8 cellular contexts compared by ENCODE assay signal in the genomic region with DNA sequence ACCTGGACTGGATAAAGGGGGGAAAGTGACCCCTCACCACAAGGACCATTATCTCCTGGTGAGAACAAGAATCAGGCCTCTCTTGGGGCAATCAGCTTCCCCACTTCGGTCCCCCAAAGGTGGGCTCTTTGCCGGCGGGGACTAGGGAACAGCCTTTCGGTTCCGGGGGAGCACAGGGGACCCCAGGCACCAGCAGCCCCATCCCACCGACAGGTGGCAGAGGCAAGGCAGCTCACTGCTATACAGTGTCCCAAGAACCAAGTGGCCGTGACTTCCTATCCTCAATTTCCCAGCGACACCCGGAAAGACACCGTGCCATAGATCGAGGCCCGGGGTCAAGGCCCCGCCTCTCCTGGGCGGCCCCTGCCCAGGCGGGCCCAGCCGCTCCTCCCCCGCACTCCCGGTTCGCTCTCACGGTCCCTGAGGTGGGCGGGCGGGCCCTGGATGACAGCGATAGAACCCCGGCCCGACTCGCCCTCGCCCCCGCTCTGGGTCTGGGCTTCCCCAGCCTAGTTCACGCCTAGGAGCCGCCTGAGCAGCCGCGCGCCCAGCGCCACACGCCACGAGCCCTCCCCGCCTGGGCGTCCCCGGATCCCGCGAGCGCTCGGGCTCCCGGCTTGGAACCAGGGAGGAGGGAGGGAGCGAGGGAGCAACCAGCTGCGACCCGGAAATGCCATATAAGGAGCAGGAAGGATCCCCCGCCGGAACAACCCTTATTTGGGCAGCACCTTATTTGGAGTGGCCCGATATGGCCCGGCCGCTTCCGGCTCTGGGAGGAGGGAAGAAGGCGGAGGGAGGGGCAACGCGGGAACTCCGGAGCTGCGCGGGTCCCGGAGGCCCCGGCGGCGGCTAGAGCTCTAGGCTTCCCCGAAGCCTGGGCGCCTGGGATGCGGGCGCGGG. TPM values are rescaled to one million over a fixed set of nuclear protein-coding genes. Genes with fewer than 3 reads are reported as not detected.
DNase-seq lines count a peak whose midpoint lies in the region; ATAC-seq and TF ChIP-seq lines count a peak whose summit lies in the region.

No MANE protein-coding gene starts in this region.

- intact Hi-C loops in CD14-positive monocyte (cut with micrococcal nuclease): loop anchor here (2.0 to 10.0 kb wide), 3 partner anchors 28 to 80 kb away; a partner anchor contains a TSS

- H3K27me3 Mint-ChIP-seq in CD14-positive monocyte (ENCODE audit: low read depth in 3 of 3): peaks cover 20 to 29% (median 27%) of the 10 kb centered on the region in 3 donors

- peaks cover 0 to 15% (median 5%) of the 10 kb centered on the region in 7 donors for H3K9me3 Mint-ChIP-seq in CD14-positive monocyte

- H3K4me3 Mint-ChIP-seq in CD14-positive monocyte: peak overlapping the region; percentile 85 to 92

- ATAC-seq in GM19395 (IDR thresholded peaks at IDR 0.05; ENCODE audit: unreplicated experiment) (peak; percentile 84), HG03558 (IDR thresholded peaks at IDR 0.05; ENCODE audit: extremely low read depth, unreplicated experiment) (peak; percentile 41), left lobe of liver (peak; percentile 75)

- H3K4me1 Mint-ChIP-seq in CD14-positive monocyte: peaks cover 33% of the 10 kb centered on the region

- DNase-seq in CD14-positive monocyte (ENCODE audit: low spot score) (peak; percentile 98), NCI-H69 (lab: John Stamatoyannopoulos, UW) (peak; percentile 100), cortex of kidney (lab: John Stamatoyannopoulos, UW) (peak; percentile 85), left lobe of liver (ENCODE audit: low spot score) (peak; percentile 98)
- peak; percentile 94 for DNase-seq in activated CD4-positive, alpha-beta T cell treated with anti-CD3 and anti-CD28 coated beads, Interleukin-2, amount 50 U/mL, for 1 hour
- DNase-seq in stimulated activated CD4-positive, alpha-beta T cell treated with anti-CD3 and anti-CD28 coated beads, Interleukin-2, amount 100 ng/mL, for 24 hours: peak; percentile 93 to 96

- peaks cover 18 to 23% of the 10 kb centered on the region in 2 donors for H3K36me3 Mint-ChIP-seq in CD14-positive monocyte

- peak overlapping the region; percentile 89 to 97 (median 93) for H3K27ac Mint-ChIP-seq in CD14-positive monocyte

- peak; percentile 80 for TF ChIP-seq CTCF in CD14-positive monocyte (IDR thresholded peaks at IDR 0.05)

RNA-seq across cellular contexts. Expression of a gene that starts 0.6 kb away (rescaled TPM):
- 100 to 1,000 TPM in 1 of 2 donors, 1 to 10 TPM in 1; 8.4 to 105 TPM for polyA plus RNA-seq in CD14-positive monocyte
- total RNA-seq in left lobe of liver: 12.1 TPM

RNA-seq across cellular contexts. Expression of a gene that starts 25.8 kb away (rescaled TPM):
- not detected for polyA plus RNA-seq in CD14-positive monocyte
- not detected for total RNA-seq in left lobe of liver

Comparison
In these comparisons a context has a peak if more than half of its experiments do, and no peak if none do; other contexts are left out.
1. Peak in every context shown above with its lines: DNase-seq and ATAC-seq.